In genomic region chr4:80324171-80324570, GRCh38 we compare ENCODE assay signal across 26 cellular contexts.
"Had no signal": no experiment of that assay in that cellular context is flagged by ENCODE, and none has a peak within 500 bp of the region (broad histone marks: within the 10 kb centered on the region; RNA-seq: fewer than 3 reads in every experiment).

No MANE protein-coding gene starts in this region.

- H3K36me3 ChIP-seq: stomach, suprapubic skin, thoracic aorta, thyroid gland, tibial artery, tibial nerve, transverse colon, upper lobe of left lung, upper lobe of right lung, uterus, vagina had no signal

- H3K4me3 ChIP-seq: stomach, suprapubic skin, testis, thoracic aorta, thyroid gland, tibial artery, tibial nerve, transverse colon, upper lobe of left lung, upper lobe of right lung, uterus, vagina had no signal

- DNase-seq: stimulated activated CD4-positive, alpha-beta T cell treated with anti-CD3 and anti-CD28 coated beads, Interleukin-2, amount 100 ng/mL, for 48 hours; stimulated activated CD4-positive, alpha-beta T cell treated with anti-CD3 and anti-CD28 coated beads, Interleukin-4, amount 100 ng/mL, for 1 hour; stimulated activated CD4-positive, alpha-beta T cell treated with anti-CD3 and anti-CD28 coated beads, Interleukin-4, amount 100 ng/mL, for 24 hours; stimulated activated CD4-positive, alpha-beta T cell treated with anti-CD3 and anti-CD28 coated beads, Interleukin-4, amount 100 ng/mL, for 4 hours; stimulated activated CD8-positive, alpha-beta memory T cell treated with anti-CD3 and anti-CD28 coated beads, Interleukin-4, amount 100 ng/mL, for 48 hours; stimulated activated naive B cell treated with anti-CD40 and anti-IgM and Interleukin-4, amounts not matched to agents 10 μg/mL and 1 μg/mL and 100 μg/mL, for 72 hours; stimulated activated naive CD4-positive, alpha-beta T cell; stimulated activated naive CD4-positive, alpha-beta T cell treated with Interleukin-2 at 50 U/mL for 16 hours; stimulated activated naive CD8-positive, alpha-beta T cell treated with anti-CD3 and anti-CD28 coated beads, Interleukin-15, amount 100 ng/mL, for 72 hours; stimulated activated naive CD8-positive, alpha-beta T cell treated with anti-CD3 and anti-CD28 coated beads, Interleukin-15, Interleukin-2, amounts not matched to agents 100 U/mL and 50 U/mL, for 24 hours; stomach; substantia nigra; testis; thyroid gland; tibial artery; transverse colon; trophoblast cell; upper lobe of left lung; upper lobe of right lung; uterus had no signal

- H3K4me1 ChIP-seq: stomach, suprapubic skin, testis, tibial nerve, transverse colon, upper lobe of left lung, upper lobe of right lung, uterus, vagina had no signal

- ATAC-seq: stimulated activated effector memory CD8-positive, alpha-beta T cell treated with anti-CD3 and anti-CD28 coated beads, Interleukin-12 subunit alpha, Interleukin-12 subunit beta, amount 100 ng/mL, for 72 hours; stimulated activated memory B cell treated with anti-CD40 and anti-IgM and Interleukin-4, amounts not matched to agents 10 μg/mL and 1 μg/mL and 100 μg/mL, for 72 hours; stimulated activated naive B cell treated with anti-CD40 and anti-IgM and Interleukin-4, amounts not matched to agents 10 μg/mL and 1 μg/mL and 100 μg/mL, for 72 hours; stimulated activated naive CD8-positive, alpha-beta T cell treated with anti-CD3 and anti-CD28 coated beads, Interleukin-15, amount 100 ng/mL, for 72 hours; stimulated activated naive CD8-positive, alpha-beta T cell treated with anti-CD3 and anti-CD28 coated beads, Interleukin-15, Interleukin-2, amounts not matched to agents 100 U/mL and 50 U/mL, for 24 hours; upper lobe of right lung had no signal

- H3K27ac ChIP-seq: stomach, suprapubic skin, testis, thoracic aorta, thyroid gland, tibial artery, tibial nerve, transverse colon, upper lobe of left lung, upper lobe of right lung, uterus, vagina had no signal

- H3K9me3 ChIP-seq: stomach, suprapubic skin, testis, thoracic aorta, thyroid gland, tibial artery, tibial nerve, transverse colon, upper lobe of left lung, upper lobe of right lung, uterus, vagina had no signal
